1 cellular context compared by ENCODE assay signal in genomic region chr3:66998075-66998898, GRCh38.
A peak's percentile ranks its signal among the peaks of the same experiment; 100 is the strongest.
TF ChIP-seq lines count a peak whose summit lies in the region.

Gene KBTBD8, plus strand, starts transcription at chr3:66998307. Its CDS starts 49 bp downstream, at chr3:66998356.

TF ChIP-seq in K562, 482 proteins besides CTCF, POLR2A, EP300 and RAD21 (continued from another document and continues in another):
- TF ChIP-seq ZNF280B (CRISPR knock-in tag; IDR thresholded peaks at IDR 0.05) (no peak), ZBTB17 (CRISPR knock-in tag; IDR thresholded peaks at IDR 0.05) (no peak), PPARD (CRISPR knock-in tag; IDR thresholded peaks at IDR 0.05) (no peak), FOXK2 (conservative IDR thresholded peaks at IDR 0.05 in 1 of 2, IDR thresholded peaks at IDR 0.05 in 1 of 2; ENCODE audit: low read depth in 2 of 2) (no peak), HDAC8 (tag; IDR thresholded peaks at IDR 0.05) (no peak), SRSF1 (IDR thresholded peaks at IDR 0.05; ENCODE audit: low read depth, low read length) (no peak), ZNF57 (CRISPR knock-in tag; IDR thresholded peaks at IDR 0.05) (no peak), ZFP91 (CRISPR knock-in tag; IDR thresholded peaks at IDR 0.05) (no peak), RNF219 (CRISPR knock-in tag; IDR thresholded peaks at IDR 0.05) (no peak), SIRT6 (IDR thresholded peaks at IDR 0.05; ENCODE audit: low read depth, low read length) (no peak), HMG20B (CRISPR knock-in tag; IDR thresholded peaks at IDR 0.05) (no peak), THAP12 (CRISPR knock-in tag; IDR thresholded peaks at IDR 0.05) (no peak), CBX2 (IDR thresholded peaks at IDR 0.05; ENCODE audit: insufficient read depth, low read length, poor library complexity, severe bottlenecking) (no peak), SMARCB1 (IDR thresholded peaks at IDR 0.05; ENCODE audit: insufficient read length, low read depth) (no peak), ZNF695 (CRISPR knock-in tag; IDR thresholded peaks at IDR 0.05) (no peak), HIVEP1 (CRISPR knock-in tag; IDR thresholded peaks at IDR 0.05) (no peak), ZNF174 (CRISPR knock-in tag; IDR thresholded peaks at IDR 0.05) (no peak), GABPB2 (CRISPR knock-in tag; conservative IDR thresholded peaks at IDR 0.05) (no peak), BCL6 (CRISPR knock-in tag; IDR thresholded peaks at IDR 0.05) (no peak), CUX1 (CRISPR knock-in tag; IDR thresholded peaks at IDR 0.05) (no peak), OTX1 (CRISPR knock-in tag; IDR thresholded peaks at IDR 0.05) (no peak), CSDE1 (IDR thresholded peaks at IDR 0.05) (no peak), E2F3 (CRISPR knock-in tag; IDR thresholded peaks at IDR 0.05) (no peak), MBD2 (IDR thresholded peaks at IDR 0.05; ENCODE audit: borderline replicate concordance, low read depth) (peak; percentile 89), BDP1 (IDR thresholded peaks at IDR 0.05; ENCODE audit: insufficient read depth, insufficient read length) (no peak), SMAD3 (CRISPR knock-in tag; conservative IDR thresholded peaks at IDR 0.05) (no peak), ZNF561 (CRISPR knock-in tag; conservative IDR thresholded peaks at IDR 0.05) (no peak), ASH1L (IDR thresholded peaks at IDR 0.05; ENCODE audit: borderline replicate concordance, low read depth, partially characterized antibody) (peak; percentile 53), STAT5B (CRISPR knock-in tag; IDR thresholded peaks at IDR 0.05) (no peak), MGA (IDR thresholded peaks at IDR 0.05) (no peak), TCF7 (IDR thresholded peaks at IDR 0.05; ENCODE audit: borderline replicate concordance) (no peak), ZC3H11A (IDR thresholded peaks at IDR 0.05; ENCODE audit: low read depth, low read length) (no peak), DIDO1 (tag; IDR thresholded peaks at IDR 0.05; ENCODE audit: low read depth) (no peak), USF1 (CRISPR knock-in tag; IDR thresholded peaks at IDR 0.05) (peak; percentile 66)
